ENCODE assay signal across 13 cellular contexts in the genomic region with DNA sequence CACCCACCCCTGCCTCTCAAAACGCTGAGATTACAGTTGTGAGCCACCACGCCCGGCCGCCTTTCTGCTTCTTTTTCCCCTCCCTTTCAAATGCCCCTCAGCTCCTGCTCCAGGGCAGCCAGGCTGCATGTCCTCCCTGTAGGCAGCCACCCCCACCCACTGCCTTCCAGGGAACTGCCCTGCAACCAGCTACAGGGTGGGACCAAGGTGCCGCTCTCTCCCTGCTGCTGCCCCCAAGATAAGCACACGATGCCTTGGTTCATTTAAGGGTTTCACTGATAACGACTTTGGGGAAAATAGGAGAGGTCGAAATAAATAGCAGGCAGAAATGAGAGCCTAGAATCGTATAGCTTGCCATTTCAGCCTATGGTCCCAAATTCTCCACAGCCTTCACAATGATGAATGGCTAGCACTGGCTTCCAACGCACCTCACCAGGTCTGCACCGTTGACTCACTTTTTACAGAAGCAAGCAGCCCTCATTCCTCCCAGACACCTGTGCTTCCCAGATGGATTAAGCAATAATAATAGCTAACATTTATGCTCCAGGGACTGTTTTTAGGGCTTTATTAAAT.
"Had no signal": no experiment of that assay in that cellular context is flagged by ENCODE, and none has a peak within 500 bp of the region (broad histone marks: within the 10 kb centered on the region; RNA-seq: fewer than 3 reads in every experiment).

No MANE protein-coding gene starts in this region.

- ATAC-seq: activated T-cell treated with anti-CD3 and anti-CD28 coated beads, Interleukin-2, amount 50 U/mL, for 72 hours; left colon; mucosa of descending colon; naive thymus-derived CD8-positive, alpha-beta T cell had no signal

- H3K27me3 ChIP-seq: cardiac muscle cell, neutrophil had no signal

- H3K9me3 ChIP-seq: mucosa of descending colon, neutrophil, SK-N-SH had no signal

- H3K4me3 Mint-ChIP-seq: activated B cell treated with CpG ODN at 0.5 μM for 24 hours; activated T-cell treated with anti-CD3 and anti-CD28 coated beads, Interleukin-2, amount 50 U/mL, for 72 hours; endodermal cell; naive thymus-derived CD8-positive, alpha-beta T cell had no signal

- H3K27me3 Mint-ChIP-seq: activated B cell treated with CpG ODN at 0.5 μM for 24 hours; naive thymus-derived CD8-positive, alpha-beta T cell had no signal

- DNase-seq: activated B cell treated with CpG ODN at 0.5 μM for 24 hours; activated CD4-positive, alpha-beta T cell treated with anti-CD3 and anti-CD28 coated beads, Interleukin-2, amount 50 U/mL, for 4 hours; activated T-cell treated with anti-CD3 and anti-CD28 coated beads, Interleukin-2, amount 50 U/mL, for 72 hours; endodermal cell; left colon; mucosa of descending colon; naive thymus-derived CD8-positive, alpha-beta T cell; SK-N-SH; stimulated activated CD4-positive, alpha-beta T cell treated with anti-CD3 and anti-CD28 coated beads, Interleukin-1b, Interleukin-23, amount 100 ng/mL, for 48 hours; T-helper 1 cell had no signal

- H3K27ac ChIP-seq: cardiac muscle cell, neutrophil, parathyroid adenoma had no signal

- H3K4me3 ChIP-seq: cardiac muscle cell, mucosa of descending colon had no signal

- H3K4me1 ChIP-seq: parathyroid adenoma had no signal

- H3K27ac Mint-ChIP-seq: activated B cell treated with CpG ODN at 0.5 μM for 24 hours; activated T-cell treated with anti-CD3 and anti-CD28 coated beads, Interleukin-2, amount 50 U/mL, for 72 hours; endodermal cell had no signal

- H3K9me3 Mint-ChIP-seq: activated B cell treated with CpG ODN at 0.5 μM for 24 hours; activated T-cell treated with anti-CD3 and anti-CD28 coated beads, Interleukin-2, amount 50 U/mL, for 72 hours; endodermal cell; naive thymus-derived CD8-positive, alpha-beta T cell had no signal
